9 cellular contexts compared by ENCODE assay signal in genomic region chr4:576245-576821, GRCh38. TPM values are rescaled to one million over a fixed set of nuclear protein-coding genes. Genes with fewer than 3 reads are reported as not detected.
DNase-seq lines count a peak whose midpoint lies in the region; ATAC-seq, FAIRE-seq and TF ChIP-seq lines count a peak whose summit lies in the region.
"Had no signal": no experiment of that assay in that cellular context is flagged by ENCODE, and none has a peak within 500 bp of the region (broad histone marks: within the 10 kb centered on the region; RNA-seq: fewer than 3 reads in every experiment).

Gene TMEM271, minus strand, starts transcription at chr4:576295. Its CDS starts 233 bp downstream, at chr4:576062.

- no peak within 1 kb of the TSS for H2AFZ ChIP-seq in HepG2 (ENCODE audit: low read length)

- TF ChIP-seq POLR2A in HepG2 (IDR thresholded peaks at IDR 0.05; ENCODE audit: insufficient read depth in 1 of 2, low read depth in 2 of 2, low read length in 2 of 2): no peak
- TF ChIP-seq POLR2A in right lobe of liver (IDR thresholded peaks at IDR 0.05): no peak

- CTCF ChIA-PET in HepG2 (lab: Yijun Ruan, JAX; ENCODE audit: low intra/inter-chr PET ratio, low total read pairs): no interaction called here

- intact Hi-C loops in HepG2 (cut with micrococcal nuclease; ENCODE audit: unreplicated experiment): no loop called here
- intact Hi-C loops in right lobe of liver (cut with DNase I): no loop called here
- intact Hi-C loops in activated T-helper 1 cell treated with anti-CD3 and anti-CD28 coated beads, Interleukin-12 subunit alpha, Interleukin-12 subunit beta, Interleukin-2, Interleukin-4 antibody, amounts not matched to agents 30 ng/mL and 10 ng/mL and 1 ng/mL, durations not matched to agents 14 hours and 24 hours and 36 hours (cut with micrococcal nuclease): loop anchor here (5.0 kb wide), 1 partner anchor 831 kb away; the partner anchor contains the start of gene NKX1-1

- no peaks in the 10 kb centered on the region for H3K36me3 ChIP-seq in HepG2 (replicated peaks in 1 of 2; ENCODE audit: control insufficient read depth in 1 of 2, insufficient read depth in 2 of 2, low read length in 2 of 2)
- H3K36me3 ChIP-seq in right lobe of liver: no peaks in the 10 kb centered on the region
- H3K36me3 ChIP-seq in iPS-20b (ENCODE audit: insufficient read depth, low read depth, low read length): no peaks in the 10 kb centered on the region

- no peaks in the 10 kb centered on the region for H3K79me2 ChIP-seq in HepG2 (ENCODE audit: insufficient read depth, low read length)

- no peaks in the 10 kb centered on the region for H4K20me1 ChIP-seq in HepG2 (ENCODE audit: insufficient read depth, low read length)

- H3K27me3 ChIP-seq in HepG2 (ENCODE audit: control insufficient read depth in 1 of 2, insufficient read depth in 2 of 2, low read length in 2 of 2) (peaks cover 17 to 61% of the 10 kb centered on the region in 2 experiments), right lobe of liver (peaks cover 6 to 20% of the 10 kb centered on the region in 2 donors), iPS-20b (ENCODE audit: insufficient read depth, low read length) (peaks cover 95% of the 10 kb centered on the region)

- in situ Hi-C loops in HepG2 (cut with HindIII; ENCODE audit: extremely low pct_ligation_motif_present, low pct_unique_long_range_greater_than_20kb): no loop called here

- POLR2A ChIA-PET in HepG2 (lab: Yijun Ruan, JAX): no interaction called here

- TF ChIP-seq RAD21 in HepG2 (CRISPR knock-in tag; IDR thresholded peaks at IDR 0.05): no peak

- peaks cover 4% of the 10 kb centered on the region for H3K4me1 Mint-ChIP-seq in activated T-helper 1 cell treated with anti-CD3 and anti-CD28 coated beads, Interleukin-12 subunit alpha, Interleukin-12 subunit beta, Interleukin-2, Interleukin-4 antibody, amounts not matched to agents 30 ng/mL and 10 ng/mL and 1 ng/mL, durations not matched to agents 14 hours and 24 hours and 36 hours (ENCODE audit: low read depth)
- peaks cover 10% of the 10 kb centered on the region for H3K4me1 Mint-ChIP-seq in type B pancreatic cell (ENCODE audit: unreplicated experiment)

- no peak for TF ChIP-seq EP300 in HepG2 (IDR thresholded peaks at IDR 0.05; ENCODE audit: low read depth in 2 of 2, low read length in 2 of 2)
- no peak for TF ChIP-seq EP300 in HepG2 (CRISPR knock-in tag; IDR thresholded peaks at IDR 0.05; ENCODE audit: borderline replicate concordance)

- WGBS in HepG2 (ENCODE audit: low lambda C conversion rate): 63% methylated on average over 60 of the region's 60 CpGs
- 1% methylated on average over 16 of the region's 60 CpGs for WGBS in right lobe of liver (ENCODE audit: insufficient coverage, low coverage, low lambda C conversion rate, missing lambda C conversion rate)

- H3K4me1 ChIP-seq in HepG2 (ENCODE audit: insufficient read depth, low read length) (peaks cover 44% of the 10 kb centered on the region), right lobe of liver (no peaks in the 10 kb centered on the region), iPS-20b (ENCODE audit: insufficient read depth, low read length) (peaks cover 4% of the 10 kb centered on the region)

- H3K27ac Mint-ChIP-seq in activated T-helper 1 cell treated with anti-CD3 and anti-CD28 coated beads, Interleukin-12 subunit alpha, Interleukin-12 subunit beta, Interleukin-2, Interleukin-4 antibody, amounts not matched to agents 30 ng/mL and 10 ng/mL and 1 ng/mL, durations not matched to agents 14 hours and 24 hours and 36 hours: peak within 1 kb of the TSS; percentile 58
- no peak within 1 kb of the TSS for H3K27ac Mint-ChIP-seq in type B pancreatic cell

- H3K9me3 Mint-ChIP-seq in activated T-helper 1 cell treated with anti-CD3 and anti-CD28 coated beads, Interleukin-12 subunit alpha, Interleukin-12 subunit beta, Interleukin-2, Interleukin-4 antibody, amounts not matched to agents 30 ng/mL and 10 ng/mL and 1 ng/mL, durations not matched to agents 14 hours and 24 hours and 36 hours: peaks cover 19% of the 10 kb centered on the region
- H3K9me3 Mint-ChIP-seq in type B pancreatic cell: no peaks in the 10 kb centered on the region

- peaks cover 48% of the 10 kb centered on the region for H3K27me3 Mint-ChIP-seq in activated T-helper 1 cell treated with anti-CD3 and anti-CD28 coated beads, Interleukin-12 subunit alpha, Interleukin-12 subunit beta, Interleukin-2, Interleukin-4 antibody, amounts not matched to agents 30 ng/mL and 10 ng/mL and 1 ng/mL, durations not matched to agents 14 hours and 24 hours and 36 hours (ENCODE audit: insufficient read depth)
- H3K27me3 Mint-ChIP-seq in type B pancreatic cell: peaks cover 76% of the 10 kb centered on the region

- FAIRE-seq in HepG2 (lab: Jason Lieb, UNC): no peak

- no TSS peak for BruUV-seq in HepG2 (replicated peaks; lab: Mats Ljungman, UMichigan)

- peak within 1 kb of the TSS; percentile 71 for H3K4me2 ChIP-seq in HepG2 (ENCODE audit: low read depth, low read length)

- peaks cover 1% of the 10 kb centered on the region for H3K36me3 Mint-ChIP-seq in activated T-helper 1 cell treated with anti-CD3 and anti-CD28 coated beads, Interleukin-12 subunit alpha, Interleukin-12 subunit beta, Interleukin-2, Interleukin-4 antibody, amounts not matched to agents 30 ng/mL and 10 ng/mL and 1 ng/mL, durations not matched to agents 14 hours and 24 hours and 36 hours (ENCODE audit: low read depth)
- no peaks in the 10 kb centered on the region for H3K36me3 Mint-ChIP-seq in type B pancreatic cell

- DNase-seq in HepG2 (ENCODE audit: low spot score) (no peak), right lobe of liver (no peak), type B pancreatic cell (ENCODE audit: extremely low spot score, unreplicated experiment) (no peak), DMS114 treated with DMSO at 0.1 percent for 48 hours (lab: John Stamatoyannopoulos, UW; ENCODE audit: unreplicated experiment) (no peak), DMS79 treated with DMSO at 0.1 percent for 48 hours (lab: John Stamatoyannopoulos, UW) (no peak)
- no peak for DNase-seq in activated T-helper 1 cell treated with anti-CD3 and anti-CD28 coated beads, Interleukin-12 subunit alpha, Interleukin-12 subunit beta, Interleukin-2, Interleukin-4 antibody, amounts not matched to agents 30 ng/mL and 10 ng/mL and 1 ng/mL, durations not matched to agents 14 hours and 24 hours and 36 hours (ENCODE audit: low spot score)
- DNase-seq in activated CD4-positive, CD25-positive, alpha-beta regulatory T cell (lab: John Stamatoyannopoulos, UW): no peak

- H3K4me3 Mint-ChIP-seq in activated T-helper 1 cell treated with anti-CD3 and anti-CD28 coated beads, Interleukin-12 subunit alpha, Interleukin-12 subunit beta, Interleukin-2, Interleukin-4 antibody, amounts not matched to agents 30 ng/mL and 10 ng/mL and 1 ng/mL, durations not matched to agents 14 hours and 24 hours and 36 hours: peak within 1 kb of the TSS; percentile 19
- peak within 1 kb of the TSS; percentile 82 for H3K4me3 Mint-ChIP-seq in type B pancreatic cell

- H3K9ac ChIP-seq in HepG2 (ENCODE audit: insufficient read depth, low read depth, low read length): no peak within 1 kb of the TSS
- no peak within 1 kb of the TSS for H3K9ac ChIP-seq in iPS-20b (ENCODE audit: low read depth, low read length)

- H3K27ac ChIP-seq in HepG2 (ENCODE audit: extremely low read length, insufficient read depth, low read length) (no peak within 1 kb of the TSS), right lobe of liver (no peak within 1 kb of the TSS), iPS-20b (ENCODE audit: low read length) (no peak within 1 kb of the TSS)

- H3K9me3 ChIP-seq in HepG2 (ENCODE audit: low read length): no peaks in the 10 kb centered on the region
- no peaks in the 10 kb centered on the region for H3K9me3 ChIP-seq in right lobe of liver
- peaks cover 4% of the 10 kb centered on the region; the same call in 1 of the 2 replicates for H3K9me3 ChIP-seq in iPS-20b (ENCODE audit: insufficient read depth, low read depth, low read length)

- ATAC-seq in HepG2: no peak
- ATAC-seq in right lobe of liver: no peak

- TF ChIP-seq CTCF in HepG2 (CRISPR knock-in tag; IDR thresholded peaks at IDR 0.05): no peak
- no peak for TF ChIP-seq CTCF in right lobe of liver (IDR thresholded peaks at IDR 0.05)
- no peak for TF ChIP-seq CTCF in type B pancreatic cell (conservative IDR thresholded peaks at IDR 0.05)

- H3K4me3 ChIP-seq in HepG2 (replicated peaks in 1 of 3; ENCODE audit: insufficient read depth in 1 of 3, low read depth in 2 of 3, low read length in 3 of 3): peak within 1 kb of the TSS in 2 of 3 experiments; percentile 33 to 52; a peak in 3 of 6 replicates
- no peak within 1 kb of the TSS for H3K4me3 ChIP-seq in right lobe of liver
- peak within 1 kb of the TSS; percentile 61; the same call in 1 of the 2 replicates for H3K4me3 ChIP-seq in iPS-20b (ENCODE audit: low read length)

TF ChIP-seq in HepG2, 621 proteins besides CTCF, POLR2A, EP300 and RAD21:
- TF ChIP-seq HNRNPK (IDR thresholded peaks at IDR 0.05; ENCODE audit: low read depth, low read length, poor library complexity, severe bottlenecking) (peak; percentile 46), ZNF572 (CRISPR knock-in tag; IDR thresholded peaks at IDR 0.05) (no peak)

RNA-seq across cellular contexts. Expression of gene TMEM271, which starts in this region (rescaled TPM):
- not detected in 2 replicates for total RNA-seq in HepG2 (2016; rRNA removed; fragmentation: Illumina TruSeq; extraction: Trizol)
- not detected in 2 replicates for total RNA-seq in HepG2 (2016; cell fraction: cytosol; rRNA removed; fragmentation: Illumina TruSeq; extraction: Trizol; ENCODE audit: low read depth)
- total RNA-seq in HepG2 (2016; cell fraction: insoluble cytoplasmic fraction; rRNA removed; fragmentation: Illumina TruSeq; extraction: Trizol): not detected in 2 replicates
- total RNA-seq in HepG2 (2016; cell fraction: membrane; rRNA removed; fragmentation: Illumina TruSeq; extraction: Trizol): not detected in 2 replicates
- not detected in 2 replicates for total RNA-seq in HepG2 (2016; cell fraction: nucleus; rRNA removed; fragmentation: Illumina TruSeq; extraction: Trizol)
- not detected in 2 replicates for polyA plus RNA-seq in HepG2 (2011; rRNA removed)
- 0.04 TPM in 1 of 2 replicates, not detected in the other for polyA plus RNA-seq in HepG2 (2011; cell fraction: cytosol; rRNA removed)
- not detected in 2 replicates for polyA plus RNA-seq in HepG2 (2011; cell fraction: nucleus; rRNA removed)
- 0.05 TPM in 1 of 2 replicates, not detected in the other for polyA plus RNA-seq in HepG2 (2012)
- not detected in 2 replicates for polyA plus RNA-seq in HepG2 (2016; cell fraction: cytosol; fragmentation: Illumina TruSeq; extraction: Trizol; ENCODE audit: low read depth)
- not detected in 2 replicates for polyA plus RNA-seq in HepG2 (2016; cell fraction: insoluble cytoplasmic fraction; fragmentation: Illumina TruSeq; extraction: Trizol; ENCODE audit: low read depth)
- not detected in 2 replicates for polyA plus RNA-seq in HepG2 (2016; cell fraction: membrane; fragmentation: Illumina TruSeq; extraction: Trizol; ENCODE audit: low read depth)
- polyA plus RNA-seq in HepG2 (2016; cell fraction: nucleus; fragmentation: Illumina TruSeq; extraction: Trizol; ENCODE audit: insufficient read depth, low read depth): not detected in 2 replicates
- not detected in 2 replicates for polyA minus RNA-seq in HepG2 (2011; rRNA and poly(A)+ RNA removed; ENCODE audit: low replicate concordance)
- polyA minus RNA-seq in HepG2 (2011; cell fraction: cytosol; rRNA and poly(A)+ RNA removed): not detected in 2 replicates
- not detected in 2 replicates for polyA minus RNA-seq in HepG2 (2011; cell fraction: nucleus; rRNA and poly(A)+ RNA removed)
- not detected for total RNA-seq in right lobe of liver
- total RNA-seq in activated T-helper 1 cell treated with anti-CD3 and anti-CD28 coated beads, Interleukin-12 subunit alpha, Interleukin-12 subunit beta, Interleukin-2, Interleukin-4 antibody, amounts not matched to agents 30 ng/mL and 10 ng/mL and 1 ng/mL, durations not matched to agents 14 hours and 24 hours and 36 hours: not detected in 2 replicates
- 0.21 and 0.36 TPM in 2 replicates for total RNA-seq in type B pancreatic cell (ENCODE audit: low replicate concordance)
- total RNA-seq: fibroblast of lung had no signal
- polyA plus RNA-seq: fibroblast of lung had no signal

Comparison
In these comparisons a context has a peak if more than half of its experiments do, and no peak if none do; other contexts are left out.
1. H3K4me3 ChIP-seq: peak in HepG2 (2 of 3) and iPS-20b (single experiment); none in right lobe of liver (0 of 3).